Comparison of ENCODE assay signal across 12 cellular contexts in genomic region chr9:122819791-122820489, GRCh38. TPM values are rescaled to one million over a fixed set of nuclear protein-coding genes. Genes with fewer than 3 reads are reported as not detected.
A peak's percentile ranks its signal among the peaks of the same experiment; 100 is the strongest.
DNase-seq lines count a peak whose midpoint lies in the region; ATAC-seq and TF ChIP-seq lines count a peak whose summit lies in the region.
"Had no signal": no experiment of that assay in that cellular context is flagged by ENCODE, and none has a peak within 500 bp of the region (broad histone marks: within the 10 kb centered on the region; RNA-seq: fewer than 3 reads in every experiment).

No MANE protein-coding gene starts in this region.

- H3K36me3 Mint-ChIP-seq in activated CD4-positive, alpha-beta T cell treated with anti-CD3 and anti-CD28 coated beads for 36 hours (ENCODE audit: low read depth), result peaks cover 39% of the 10 kb centered on the region
- H3K36me3 Mint-ChIP-seq in stimulated activated effector memory CD8-positive, alpha-beta T cell treated with anti-CD3 and anti-CD28 coated beads, Interleukin-12 subunit alpha, Interleukin-12 subunit beta, amount 100 ng/mL, for 72 hours, result peaks cover 88% of the 10 kb centered on the region

- H3K9me2 ChIP-seq in hepatocyte (replicated peaks; ENCODE audit: insufficient read depth), result no peaks in the 10 kb centered on the region

- intact Hi-C loops in activated CD4-positive, alpha-beta T cell treated with anti-CD3 and anti-CD28 coated beads for 36 hours (cut with DNase I, micrococcal nuclease), result no loop called here

- no peak for ATAC-seq in activated CD4-positive, alpha-beta T cell treated with anti-CD3 and anti-CD28 coated beads for 36 hours
- no peak for ATAC-seq in stimulated activated effector memory CD8-positive, alpha-beta T cell treated with anti-CD3 and anti-CD28 coated beads, Interleukin-12 subunit alpha, Interleukin-12 subunit beta, amount 100 ng/mL, for 72 hours
- ATAC-seq in left lobe of liver, result no peak

- H3K27me3 ChIP-seq in adipocyte (replicated peaks; ENCODE audit: control insufficient read depth, insufficient read depth, low read length) (no peaks in the 10 kb centered on the region), hepatocyte (no peaks in the 10 kb centered on the region)
- H3K27me3 ChIP-seq: ovary had no signal

- peak overlapping the region; percentile 38 for H3K27ac Mint-ChIP-seq in activated CD4-positive, alpha-beta T cell treated with anti-CD3 and anti-CD28 coated beads for 36 hours
- H3K27ac Mint-ChIP-seq in stimulated activated effector memory CD8-positive, alpha-beta T cell treated with anti-CD3 and anti-CD28 coated beads, Interleukin-12 subunit alpha, Interleukin-12 subunit beta, amount 100 ng/mL, for 72 hours, result peak overlapping the region; percentile 68
- H3K27ac Mint-ChIP-seq: activated T-helper 1 cell treated with anti-CD3 and anti-CD28 coated beads, Interleukin-12 subunit alpha, Interleukin-12 subunit beta, Interleukin-2, Interleukin-4 antibody, amounts not matched to agents 30 ng/mL and 10 ng/mL and 1 ng/mL, durations not matched to agents 14 hours and 24 hours and 36 hours; dendritic cell treated with granulocyte-macrophage colony-stimulating factor and Interleukin-4, amounts not matched to agents 40 ng/mL and 50 ng/mL, for 4 days had no signal

- 74% methylated on average over 9 of the region's 9 CpGs for WGBS in hepatocyte (ENCODE audit: low lambda C conversion rate, missing lambda C conversion rate)

- no peaks in the 10 kb centered on the region for H3K27me3 Mint-ChIP-seq in activated CD4-positive, alpha-beta T cell treated with anti-CD3 and anti-CD28 coated beads for 36 hours
- H3K27me3 Mint-ChIP-seq: dendritic cell treated with granulocyte-macrophage colony-stimulating factor and Interleukin-4, amounts not matched to agents 40 ng/mL and 50 ng/mL, for 4 days had no signal

- POLR2A ChIA-PET in activated CD4-positive, alpha-beta T cell treated with anti-CD3 and anti-CD28 coated beads for 36 hours (lab: Charles Lee), result no interaction called here

- H2AFZ ChIP-seq in hepatocyte, result no peak overlapping the region

- peaks cover 15% of the 10 kb centered on the region for H3K79me2 ChIP-seq in hepatocyte

- no peak for TF ChIP-seq CTCF in hepatocyte (IDR thresholded peaks at IDR 0.05; ENCODE audit: poor library complexity)

- H3K9me3 Mint-ChIP-seq in activated CD4-positive, alpha-beta T cell treated with anti-CD3 and anti-CD28 coated beads for 36 hours (ENCODE audit: low read depth), result no peaks in the 10 kb centered on the region
- no peaks in the 10 kb centered on the region for H3K9me3 Mint-ChIP-seq in stimulated activated effector memory CD8-positive, alpha-beta T cell treated with anti-CD3 and anti-CD28 coated beads, Interleukin-12 subunit alpha, Interleukin-12 subunit beta, amount 100 ng/mL, for 72 hours
- H3K9me3 Mint-ChIP-seq: activated T-helper 1 cell treated with anti-CD3 and anti-CD28 coated beads, Interleukin-12 subunit alpha, Interleukin-12 subunit beta, Interleukin-2, Interleukin-4 antibody, amounts not matched to agents 30 ng/mL and 10 ng/mL and 1 ng/mL, durations not matched to agents 14 hours and 24 hours and 36 hours; dendritic cell treated with granulocyte-macrophage colony-stimulating factor and Interleukin-4, amounts not matched to agents 40 ng/mL and 50 ng/mL, for 4 days; H9 had no signal

- peaks cover 50% of the 10 kb centered on the region for H3K4me1 Mint-ChIP-seq in activated CD4-positive, alpha-beta T cell treated with anti-CD3 and anti-CD28 coated beads for 36 hours
- peaks cover 30% of the 10 kb centered on the region for H3K4me1 Mint-ChIP-seq in stimulated activated effector memory CD8-positive, alpha-beta T cell treated with anti-CD3 and anti-CD28 coated beads, Interleukin-12 subunit alpha, Interleukin-12 subunit beta, amount 100 ng/mL, for 72 hours
- H3K4me1 Mint-ChIP-seq: H9 had no signal

- no peak overlapping the region for H3K4me3 ChIP-seq in adipocyte (ENCODE audit: low read length)
- no peak overlapping the region for H3K4me3 ChIP-seq in hepatocyte
- H3K4me3 ChIP-seq: ovary had no signal

- CTCF ChIA-PET in activated CD4-positive, alpha-beta T cell treated with anti-CD3 and anti-CD28 coated beads for 36 hours (lab: Charles Lee), result interaction anchor here (0.9 to 1.1 kb wide), 3 partner anchors 18 to 121 kb away, joined by 3 read pairs; partner anchors contain the start of gene RABGAP1

- no peak for DNase-seq in activated CD4-positive, alpha-beta T cell treated with anti-CD3 and anti-CD28 coated beads for 36 hours
- no peak for DNase-seq in activated CD4-positive, alpha-beta T cell treated with anti-CD3 and anti-CD28 coated beads for 4 hours
- DNase-seq in adipocyte (ENCODE audit: low read depth), result peak; percentile 54
- no peak for DNase-seq in hepatocyte (ENCODE audit: low spot score)
- DNase-seq in stimulated activated effector memory CD8-positive, alpha-beta T cell treated with anti-CD3 and anti-CD28 coated beads, Interleukin-12 subunit alpha, Interleukin-12 subunit beta, amount 100 ng/mL, for 72 hours (ENCODE audit: low spot score in 2 of 2), result no peak
- DNase-seq in left lobe of liver (ENCODE audit: low spot score), result no peak
- DNase-seq in NCI-H82 (lab: John Stamatoyannopoulos, UW), result no peak
- no peak for DNase-seq in GM19240 (ENCODE audit: insufficient read length, low spot score)
- DNase-seq: H9, ovary had no signal

- peaks cover 59% of the 10 kb centered on the region for H3K36me3 ChIP-seq in adipocyte (ENCODE audit: control insufficient read depth, insufficient read depth, low read length, severe bottlenecking)
- H3K36me3 ChIP-seq in hepatocyte (replicated peaks; ENCODE audit: insufficient read depth, low read depth), result no peaks in the 10 kb centered on the region
- H3K36me3 ChIP-seq: ovary had no signal

- H3K9me3 ChIP-seq in adipocyte (ENCODE audit: control insufficient read depth, low read length), result no peaks in the 10 kb centered on the region
- H3K9me3 ChIP-seq in hepatocyte (ENCODE audit: low read depth), result no peaks in the 10 kb centered on the region
- H3K9me3 ChIP-seq: ovary had no signal

- H3K27ac ChIP-seq in hepatocyte, result peak overlapping the region; percentile 14
- H3K27ac ChIP-seq: ovary had no signal

- H4K20me1 ChIP-seq in hepatocyte (ENCODE audit: insufficient read depth, poor library complexity, severe bottlenecking), result no peaks in the 10 kb centered on the region

- H3K4me3 Mint-ChIP-seq in activated CD4-positive, alpha-beta T cell treated with anti-CD3 and anti-CD28 coated beads for 36 hours, result no peak overlapping the region
- no peak overlapping the region for H3K4me3 Mint-ChIP-seq in stimulated activated effector memory CD8-positive, alpha-beta T cell treated with anti-CD3 and anti-CD28 coated beads, Interleukin-12 subunit alpha, Interleukin-12 subunit beta, amount 100 ng/mL, for 72 hours
- H3K4me3 Mint-ChIP-seq: activated T-helper 1 cell treated with anti-CD3 and anti-CD28 coated beads, Interleukin-12 subunit alpha, Interleukin-12 subunit beta, Interleukin-2, Interleukin-4 antibody, amounts not matched to agents 30 ng/mL and 10 ng/mL and 1 ng/mL, durations not matched to agents 14 hours and 24 hours and 36 hours; dendritic cell treated with granulocyte-macrophage colony-stimulating factor and Interleukin-4, amounts not matched to agents 40 ng/mL and 50 ng/mL, for 4 days; H9 had no signal

- H3K4me1 ChIP-seq in adipocyte (ENCODE audit: control insufficient read depth, insufficient read depth, low read length) (peaks cover 10% of the 10 kb centered on the region), hepatocyte (ENCODE audit: insufficient read depth) (peaks cover 12% of the 10 kb centered on the region)

- no peak overlapping the region for H3K9ac ChIP-seq in adipocyte (ENCODE audit: low read length)

- H3K4me2 ChIP-seq in hepatocyte, result peak overlapping the region; percentile 40

RNA-seq across cellular contexts. Expression of gene PDCL, which starts 8.4 kb away (rescaled TPM):
- 10 to 100 TPM; 18.4 to 18.8 TPM for total RNA-seq in activated CD4-positive, alpha-beta T cell treated with anti-CD3 and anti-CD28 coated beads for 36 hours
- total RNA-seq in hepatocyte (24.8 and 28.1 TPM in 2 replicates), left lobe of liver (4.8 TPM)
- 11.8 and 16.1 TPM in 2 replicates for polyA plus RNA-seq in hepatocyte

RNA-seq across cellular contexts. Expression of gene OR1K1, which starts 20.0 kb away (rescaled TPM):
- not detected for total RNA-seq in activated CD4-positive, alpha-beta T cell treated with anti-CD3 and anti-CD28 coated beads for 36 hours
- total RNA-seq in hepatocyte (not detected in 2 replicates), left lobe of liver (not detected)
- not detected in 2 replicates for polyA plus RNA-seq in hepatocyte
- total RNA-seq: activated T-helper 1 cell treated with anti-CD3 and anti-CD28 coated beads, Interleukin-12 subunit alpha, Interleukin-12 subunit beta, Interleukin-2, Interleukin-4 antibody, amounts not matched to agents 30 ng/mL and 10 ng/mL and 1 ng/mL, durations not matched to agents 14 hours and 24 hours and 36 hours; H9; ovary had no signal
- polyA plus RNA-seq: ovary had no signal

RNA-seq across cellular contexts. Expression of gene OR5C1, which starts 31.2 kb away (rescaled TPM):
- total RNA-seq in activated CD4-positive, alpha-beta T cell treated with anti-CD3 and anti-CD28 coated beads for 36 hours, result not detected
- not detected in 2 replicates for total RNA-seq in hepatocyte
- not detected in 2 replicates for polyA plus RNA-seq in hepatocyte
- not detected for total RNA-seq in left lobe of liver
- total RNA-seq: activated T-helper 1 cell treated with anti-CD3 and anti-CD28 coated beads, Interleukin-12 subunit alpha, Interleukin-12 subunit beta, Interleukin-2, Interleukin-4 antibody, amounts not matched to agents 30 ng/mL and 10 ng/mL and 1 ng/mL, durations not matched to agents 14 hours and 24 hours and 36 hours; H9; ovary had no signal
- polyA plus RNA-seq: ovary had no signal
